In the genomic region with DNA sequence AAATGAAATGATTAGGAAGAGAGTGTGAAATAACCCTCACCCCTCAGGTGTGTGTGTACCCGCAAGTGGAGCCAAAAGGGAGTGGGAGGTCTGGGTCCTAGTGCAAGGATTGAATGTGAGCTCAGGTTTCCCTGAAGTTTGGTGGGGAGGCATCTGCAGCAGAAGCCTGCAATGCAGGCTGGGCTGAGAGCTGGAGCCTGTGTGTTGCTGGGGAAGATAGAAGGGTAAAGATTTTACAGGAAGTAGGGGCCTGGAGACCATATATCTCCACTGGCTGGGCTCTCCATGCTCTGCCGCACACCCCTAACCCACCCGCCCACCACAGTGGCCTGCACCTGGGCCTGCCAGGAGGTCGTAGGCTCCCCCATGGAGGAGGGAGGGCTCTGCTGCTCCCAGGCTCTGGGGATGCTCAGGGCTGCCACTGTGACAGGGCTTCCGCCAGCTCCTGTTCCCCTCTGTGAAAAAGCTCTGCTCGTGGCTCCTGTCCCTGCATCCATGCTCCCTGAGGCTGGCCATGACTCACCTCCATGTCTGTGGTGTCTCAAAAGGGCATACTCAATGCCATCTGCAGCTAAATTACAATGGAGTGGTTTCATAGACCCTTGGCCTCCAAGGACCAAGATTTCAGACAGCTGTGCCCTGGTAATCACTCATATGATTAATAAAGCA, we compare ENCODE assay signal across 1 cellular context.
TF ChIP-seq lines count a peak whose summit lies in the region.

No MANE protein-coding gene starts in this region.

TF ChIP-seq in WTC11, 78 proteins besides CTCF, POLR2A, EP300 and RAD21 (continued from another document):
- no peak for TF ChIP-seq ATF6 (CRISPR knock-in tag; IDR thresholded peaks at IDR 0.05)
- no peak for TF ChIP-seq GRHL2 (CRISPR knock-in tag; IDR thresholded peaks at IDR 0.05; ENCODE audit: insufficient replicate concordance, severe bottlenecking)
- no peak for TF ChIP-seq STAT6 (CRISPR knock-in tag; conservative IDR thresholded peaks at IDR 0.05; ENCODE audit: low read depth)
- TF ChIP-seq, protein P1, sequence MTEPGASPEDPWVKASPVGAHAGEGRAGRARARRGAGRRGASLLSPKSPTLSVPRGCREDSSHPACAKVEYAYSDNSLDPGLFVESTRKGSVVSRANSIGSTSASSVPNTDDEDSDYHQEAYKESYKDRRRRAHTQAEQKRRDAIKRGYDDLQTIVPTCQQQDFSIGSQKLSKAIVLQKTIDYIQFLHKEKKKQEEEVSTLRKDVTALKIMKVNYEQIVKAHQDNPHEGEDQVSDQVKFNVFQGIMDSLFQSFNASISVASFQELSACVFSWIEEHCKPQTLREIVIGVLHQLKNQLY (CRISPR knock-in tag; IDR thresholded peaks at IDR 0.05), result no peak
- no peak for TF ChIP-seq ZSCAN18 (CRISPR knock-in tag; IDR thresholded peaks at IDR 0.05)
- no peak for TF ChIP-seq IRF2 (CRISPR knock-in tag; IDR thresholded peaks at IDR 0.05; ENCODE audit: borderline replicate concordance, low read depth)
- no peak for TF ChIP-seq PRRX2 (CRISPR knock-in tag; IDR thresholded peaks at IDR 0.05)
- TF ChIP-seq SMAD4 (CRISPR knock-in tag; IDR thresholded peaks at IDR 0.05), result no peak
